Comparison of ENCODE assay signal across 8 cellular contexts in genomic region chr3:50350527-50351317, GRCh38. TPM values are rescaled to one million over a fixed set of nuclear protein-coding genes. Genes with fewer than 3 reads are reported as not detected.
DNase-seq lines count a peak whose midpoint lies in the region; ATAC-seq and TF ChIP-seq lines count a peak whose summit lies in the region.

Gene CYB561D2 (plus strand): TSS chr3:50350862. CDS start chr3:50351434, 572 bp downstream.
Gene NPRL2 (minus strand): TSS chr3:50350775. CDS start chr3:50350652, 123 bp downstream.

- H3K4me3 ChIP-seq in GM12864 (ENCODE audit: low read depth, low read length) (peak within 1 kb of the TSS; percentile 67), SU-DHL-6 (ENCODE audit: insufficient read depth, low read length, poor library complexity, severe bottlenecking) (peak within 1 kb of the TSS; percentile 75), thoracic aorta (peak within 1 kb of the TSS; percentile 79)

- H3F3A ChIP-seq in SU-DHL-6 (ENCODE audit: insufficient read depth) = no peaks in the 10 kb centered on the region; the same call in 1 of the 2 replicates

- H4K20me1 ChIP-seq in SU-DHL-6 (ENCODE audit: low read depth, low read length) = no peaks in the 10 kb centered on the region

- H3K79me2 ChIP-seq in SU-DHL-6 (ENCODE audit: insufficient read depth, low read length) = peaks cover 16% of the 10 kb centered on the region

- H3K9ac ChIP-seq in SU-DHL-6 (ENCODE audit: low read length) = peak within 1 kb of the TSS; percentile 81

- ATAC-seq in HG02678 (IDR thresholded peaks at IDR 0.05; ENCODE audit: unreplicated experiment) = peak; percentile 89
- ATAC-seq in activated naive CD8-positive, alpha-beta T cell treated with anti-CD3 and anti-CD28 coated beads, Interleukin-2, amount 10 ng/mL, durations not matched to agents 7 days and 5 days (ENCODE audit: low read depth) = peak; percentile 90
- peak; percentile 77 for ATAC-seq in thoracic aorta (ENCODE audit: insufficient number of reproducible peaks, low FRiP score, low read depth)

- H3K9me3 Mint-ChIP-seq in activated naive CD8-positive, alpha-beta T cell treated with anti-CD3 and anti-CD28 coated beads, Interleukin-2, amount 10 ng/mL, durations not matched to agents 7 days and 5 days = no peaks in the 10 kb centered on the region
- H3K9me3 Mint-ChIP-seq in glutamatergic neuron (ENCODE audit: unreplicated experiment) = peaks cover 4% of the 10 kb centered on the region
- no peaks in the 10 kb centered on the region for H3K9me3 Mint-ChIP-seq in osteocyte (ENCODE audit: unreplicated experiment)

- H3K9me2 ChIP-seq in SU-DHL-6 (replicated peaks; ENCODE audit: insufficient read depth, low read length) = no peaks in the 10 kb centered on the region

- peaks cover 46% of the 10 kb centered on the region for H3K4me1 Mint-ChIP-seq in activated naive CD8-positive, alpha-beta T cell treated with anti-CD3 and anti-CD28 coated beads, Interleukin-2, amount 10 ng/mL, durations not matched to agents 7 days and 5 days
- H3K4me1 Mint-ChIP-seq in glutamatergic neuron (ENCODE audit: low read depth, unreplicated experiment) = peaks cover 12% of the 10 kb centered on the region
- peaks cover 25% of the 10 kb centered on the region for H3K4me1 Mint-ChIP-seq in osteocyte (ENCODE audit: unreplicated experiment)

- H3K27me3 ChIP-seq in SU-DHL-6 (ENCODE audit: low read length) (no peaks in the 10 kb centered on the region), thoracic aorta (replicated peaks; ENCODE audit: insufficient read depth) (no peaks in the 10 kb centered on the region)

- H3K4me1 ChIP-seq in thoracic aorta (ENCODE audit: control insufficient read depth in 1 of 2, low read depth in 2 of 2) = peaks cover 15 to 46% of the 10 kb centered on the region in 2 donors

- POLR2A ChIA-PET in activated naive CD8-positive, alpha-beta T cell treated with anti-CD3 and anti-CD28 coated beads, Interleukin-2, amount 10 ng/mL, durations not matched to agents 7 days and 5 days (lab: Charles Lee) = interaction anchor here (0.6 to 7.0 kb wide), 19 partner anchors 9 to 260 kb away, joined by 3 to 110 read pairs (median 8); partner anchors contain the start of genes C3orf18, CISH, HEMK1 and HYAL3

- H3K9me3 ChIP-seq in SU-DHL-6 (ENCODE audit: insufficient read depth, low read length) (no peaks in the 10 kb centered on the region), thoracic aorta (no peaks in the 10 kb centered on the region)

- peaks cover 14% of the 10 kb centered on the region for H3K36me3 Mint-ChIP-seq in activated naive CD8-positive, alpha-beta T cell treated with anti-CD3 and anti-CD28 coated beads, Interleukin-2, amount 10 ng/mL, durations not matched to agents 7 days and 5 days
- H3K36me3 Mint-ChIP-seq in glutamatergic neuron (ENCODE audit: unreplicated experiment) (no peaks in the 10 kb centered on the region), osteocyte (ENCODE audit: unreplicated experiment) (peaks cover 5% of the 10 kb centered on the region)

- DNase-seq in GM12864 (ENCODE audit: low read depth) = peak; percentile 86
- DNase-seq in NCI-H1417 (lab: John Stamatoyannopoulos, UW) = peak; percentile 90 to 94 (median 92)
- peak; percentile 99 for DNase-seq in activated naive CD8-positive, alpha-beta T cell treated with anti-CD3 and anti-CD28 coated beads, Interleukin-2, amount 10 ng/mL, durations not matched to agents 7 days and 5 days
- DNase-seq in glutamatergic neuron = peak; percentile 98
- DNase-seq in osteocyte (ENCODE audit: extremely low spot score, unreplicated experiment) = peak; percentile 99
- peak; percentile 87 for DNase-seq in thoracic aorta (ENCODE audit: low spot score)

- TF ChIP-seq CTCF in GM12864 (IDR thresholded peaks at IDR 0.05; ENCODE audit: low read depth, low read length, missing control alignments) (no peak), SU-DHL-6 (IDR thresholded peaks at IDR 0.05; ENCODE audit: insufficient read depth, low read length, poor library complexity, severe bottlenecking) (no peak), glutamatergic neuron (IDR thresholded peaks at IDR 0.05; ENCODE audit: partially characterized antibody, unreplicated experiment) (no peak), osteocyte (IDR thresholded peaks at IDR 0.05) (no peak), thoracic aorta (IDR thresholded peaks at IDR 0.05) (no peak)

- H2AFZ ChIP-seq in SU-DHL-6 (ENCODE audit: low read depth, low read length, severe bottlenecking) = peak within 1 kb of the TSS; percentile 40

- H3K4me2 ChIP-seq in SU-DHL-6 (ENCODE audit: low read depth, low read length, poor library complexity, severe bottlenecking) = peak within 1 kb of the TSS; percentile 95

- H3K27ac Mint-ChIP-seq in activated naive CD8-positive, alpha-beta T cell treated with anti-CD3 and anti-CD28 coated beads, Interleukin-2, amount 10 ng/mL, durations not matched to agents 7 days and 5 days = peak within 1 kb of the TSS; percentile 93
- peak within 1 kb of the TSS; percentile 39 for H3K27ac Mint-ChIP-seq in glutamatergic neuron (ENCODE audit: unreplicated experiment)
- peak within 1 kb of the TSS; percentile 98 for H3K27ac Mint-ChIP-seq in osteocyte (ENCODE audit: unreplicated experiment)

- H3K36me3 ChIP-seq in SU-DHL-6 (ENCODE audit: low read length) (no peaks in the 10 kb centered on the region), thoracic aorta (peaks cover 37% of the 10 kb centered on the region)

- H3K27me3 Mint-ChIP-seq in activated naive CD8-positive, alpha-beta T cell treated with anti-CD3 and anti-CD28 coated beads, Interleukin-2, amount 10 ng/mL, durations not matched to agents 7 days and 5 days = no peaks in the 10 kb centered on the region
- H3K27me3 Mint-ChIP-seq in glutamatergic neuron (ENCODE audit: unreplicated experiment) (peaks cover 4% of the 10 kb centered on the region), osteocyte (ENCODE audit: unreplicated experiment) (no peaks in the 10 kb centered on the region)

- peak within 1 kb of the TSS; percentile 90 for H3K4me3 Mint-ChIP-seq in activated naive CD8-positive, alpha-beta T cell treated with anti-CD3 and anti-CD28 coated beads, Interleukin-2, amount 10 ng/mL, durations not matched to agents 7 days and 5 days
- H3K4me3 Mint-ChIP-seq in glutamatergic neuron (ENCODE audit: unreplicated experiment) (peak within 1 kb of the TSS; percentile 87), osteocyte (ENCODE audit: unreplicated experiment) (peak within 1 kb of the TSS; percentile 95)

- H3K27ac ChIP-seq in SU-DHL-6 (ENCODE audit: low read depth, low read length) (peak within 1 kb of the TSS; percentile 81), thoracic aorta (peak within 1 kb of the TSS; percentile 83 to 91)

RNA-seq across cellular contexts. Expression of gene CYB561D2, which starts in this region (rescaled TPM):
- 10 to 100 TPM; 35.0 to 38.9 TPM for total RNA-seq in activated naive CD8-positive, alpha-beta T cell treated with anti-CD3 and anti-CD28 coated beads, Interleukin-2, amount 10 ng/mL, durations not matched to agents 7 days and 5 days
- total RNA-seq in glutamatergic neuron (ENCODE audit: unreplicated experiment) (12.6 TPM), osteocyte (17.2 and 18.2 TPM in 2 replicates), thoracic aorta (10 to 100 TPM; 22.5 to 29.4 TPM)

RNA-seq across cellular contexts. Expression of gene NPRL2, which starts in this region (rescaled TPM):
- 10 to 100 TPM; 55.8 to 58.2 TPM for total RNA-seq in activated naive CD8-positive, alpha-beta T cell treated with anti-CD3 and anti-CD28 coated beads, Interleukin-2, amount 10 ng/mL, durations not matched to agents 7 days and 5 days
- total RNA-seq in glutamatergic neuron (ENCODE audit: unreplicated experiment) = 30.4 TPM
- total RNA-seq in osteocyte = 21.0 and 25.9 TPM in 2 replicates
- 10 to 100 TPM; 15.4 to 21.0 TPM for total RNA-seq in thoracic aorta

Comparison
In these comparisons a context has a peak if more than half of its experiments do, and no peak if none do; other contexts are left out.
1. Peak in every context shown above with its lines: DNase-seq, ATAC-seq, H3K4me3 ChIP-seq and H3K27ac ChIP-seq.
2. H3K27ac Mint-ChIP-seq: peak in every context shown above with its lines; median percentile 98 in osteocyte; 93 in activated naive CD8-positive, alpha-beta T cell treated with anti-CD3 and anti-CD28 coated beads, Interleukin-2, amount 10 ng/mL, durations not matched to agents 7 days and 5 days; 39 in glutamatergic neuron.